29 cellular contexts compared by ENCODE assay signal in the genomic region with DNA sequence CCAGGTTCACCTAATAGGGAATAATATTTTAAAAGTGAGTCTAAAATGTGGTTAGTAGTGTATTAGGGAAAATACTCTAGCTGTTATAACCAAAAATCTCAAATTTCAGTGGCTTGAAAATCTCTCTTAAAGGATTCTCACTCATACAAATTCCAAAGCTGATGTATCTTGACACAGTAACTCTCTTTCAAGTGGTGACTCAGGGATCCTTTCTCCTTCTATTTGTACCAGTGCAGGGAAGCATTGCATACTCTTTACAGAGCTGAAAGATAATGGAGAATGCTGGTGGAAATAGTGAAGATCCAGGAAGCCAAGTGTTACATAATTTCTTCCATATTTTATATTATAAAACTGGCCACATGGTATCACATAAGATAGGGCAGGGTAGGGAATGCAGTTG.
DNase-seq lines count a peak whose midpoint lies in the region.
"Had no signal": no experiment of that assay in that cellular context is flagged by ENCODE, and none has a peak within 500 bp of the region (broad histone marks: within the 10 kb centered on the region; RNA-seq: fewer than 3 reads in every experiment).

No MANE protein-coding gene starts in this region.

- peak; percentile 27 for DNase-seq in NCI-H748 (lab: John Stamatoyannopoulos, UW; ENCODE audit: unreplicated experiment)
- DNase-seq in NCI-H748 treated with DMSO at 0.1 percent for 48 hours (lab: John Stamatoyannopoulos, UW) = no peak
- peak; percentile 16 for DNase-seq in astrocyte of the hippocampus (ENCODE audit: low read depth, low spot score)
- DNase-seq in glomerular visceral epithelial cell (ENCODE audit: extremely low spot score) = peak; percentile 11
- peak; percentile 4 for DNase-seq in skeletal muscle cell (ENCODE audit: low read depth)
- DNase-seq in G401 (ENCODE audit: low spot score) = no peak
- no peak for DNase-seq in activated gamma-delta T cell (lab: John Stamatoyannopoulos, UW)
- DNase-seq in stimulated activated CD8-positive, alpha-beta memory T cell treated with anti-CD3 and anti-CD28 coated beads, Interleukin-4, amount 100 ng/mL, for 48 hours = no peak
- DNase-seq: 8988T; activated CD4-positive, alpha-beta T cell treated with anti-CD3 and anti-CD28 coated beads, Interleukin-2, amount 10 ng/mL, durations not matched to agents 24 days and 14 days; activated effector memory CD4-positive, alpha-beta T cell treated with anti-CD3 and anti-CD28 coated beads, Interleukin-2, amount 50 U/mL, for 16 hours; activated naive CD8-positive, alpha-beta T cell treated with anti-CD3 and anti-CD28 coated beads, Interleukin-2, amount 10 ng/mL, durations not matched to agents 7 days and 5 days; activated T-cell treated with anti-CD3 and anti-CD28 coated beads, Interleukin-2, amount 50 U/mL, for 1 hour; CD4-positive, alpha-beta T cell; foreskin melanocyte; left lung; midbrain; natural killer cell; NCI-H1436; NCI-H2171 treated with DMSO at 0.1 percent for 48 hours; NCI-H524 treated with DMSO at 0.1 percent for 48 hours; SIG-M5; small intestine; stimulated activated CD4-positive, alpha-beta T cell treated with anti-CD3 and anti-CD28 coated beads, Interleukin-1b, Interleukin-23, amount 100 ng/mL, for 48 hours; stomach; SW 1271; T-helper 9 cell; thyroid gland; WERI-Rb-1 had no signal

- in situ Hi-C loops in G401 (cut with HindIII; ENCODE audit: low sequenced_read_pairs) = no loop called here

- H3K4me3 ChIP-seq in skeletal muscle cell (ENCODE audit: low read depth, low read length) = no peak overlapping the region
- H3K4me3 ChIP-seq: left lung, stomach, thyroid gland had no signal

Comparison
In these comparisons a context has a peak if more than half of its experiments do, and no peak if none do; other contexts are left out.
1. DNase-seq: peak in NCI-H748 (single experiment), astrocyte of the hippocampus (single experiment), glomerular visceral epithelial cell (single experiment) and skeletal muscle cell (single experiment); none in NCI-H748 treated with DMSO at 0.1 percent for 48 hours (single experiment), G401 (single experiment), activated gamma-delta T cell (single experiment) and stimulated activated CD8-positive, alpha-beta memory T cell treated with anti-CD3 and anti-CD28 coated beads, Interleukin-4, amount 100 ng/mL, for 48 hours (single experiment).